In genomic region chr2:46555646-46556205, GRCh38 we compare ENCODE assay signal across 26 cellular contexts. TPM values are rescaled to one million over a fixed set of nuclear protein-coding genes. Genes with fewer than 3 reads are reported as not detected.
A peak's percentile ranks its signal among the peaks of the same experiment; 100 is the strongest.
DNase-seq lines count a peak whose midpoint lies in the region; ATAC-seq and TF ChIP-seq lines count a peak whose summit lies in the region.
"Had no signal": no experiment of that assay in that cellular context is flagged by ENCODE, and none has a peak within 500 bp of the region (broad histone marks: within the 10 kb centered on the region; RNA-seq: fewer than 3 reads in every experiment).

No MANE protein-coding gene starts in this region.

- H3K36me3 Mint-ChIP-seq in mesothelial cell of epicardium = peaks cover 32% of the 10 kb centered on the region
- H3K36me3 Mint-ChIP-seq in activated CD8-positive, alpha-beta memory T cell treated with anti-CD3 and anti-CD28 coated beads, Interleukin-2, amount 10 ng/mL, durations not matched to agents 7 days and 5 days = peaks cover 23% of the 10 kb centered on the region

- no peak for TF ChIP-seq POLR2A in tibial nerve (IDR thresholded peaks at IDR 0.05)

- H3K9me3 ChIP-seq in cardiac muscle cell (ENCODE audit: low read depth) (no peaks in the 10 kb centered on the region), tibial nerve (peaks cover 0 to 11% (median 4%) of the 10 kb centered on the region in 4 donors)
- H3K9me3 ChIP-seq: A549, BE2C, Caco-2, mucosa of descending colon had no signal

- H3K27me3 ChIP-seq in cardiac muscle cell (no peaks in the 10 kb centered on the region), tibial nerve (no peaks in the 10 kb centered on the region)
- H3K27me3 ChIP-seq: BE2C, dorsolateral prefrontal cortex, hepatocyte, upper lobe of left lung had no signal

- peaks cover 24% of the 10 kb centered on the region for H3K9me3 Mint-ChIP-seq in mesothelial cell of epicardium
- H3K9me3 Mint-ChIP-seq in activated CD8-positive, alpha-beta memory T cell treated with anti-CD3 and anti-CD28 coated beads, Interleukin-2, amount 10 ng/mL, durations not matched to agents 7 days and 5 days (ENCODE audit: low read depth) = peaks cover 5% of the 10 kb centered on the region

- H3K27ac ChIP-seq in cardiac muscle cell (peak overlapping the region; percentile 94), coronary artery (peak overlapping the region in 1 of 2 donors; percentile 45), tibial nerve (peak overlapping the region; percentile 41 to 87 (median 70))
- H3K27ac ChIP-seq: A549, epithelial cell of prostate, hepatocyte, upper lobe of left lung, WERI-Rb-1 had no signal

- DNase-seq in cardiac muscle cell (ENCODE audit: low read depth in 1 of 2, low spot score in 1 of 2) = no peak
- DNase-seq in left cardiac atrium = no peak
- peak; percentile 50 for DNase-seq in coronary artery (ENCODE audit: low spot score)
- no peak for DNase-seq in mesothelial cell of epicardium (ENCODE audit: low spot score in 2 of 2, unreplicated experiment in 2 of 2)
- DNase-seq in tibial nerve (ENCODE audit: low spot score in 2 of 2) = no peak
- no peak for DNase-seq in activated CD8-positive, alpha-beta memory T cell treated with anti-CD3 and anti-CD28 coated beads for 24 hours
- DNase-seq in SHP77 treated with DMSO at 0.1 percent for 48 hours (lab: John Stamatoyannopoulos, UW) = no peak
- no peak for DNase-seq in activated CD8-positive, alpha-beta memory T cell treated with anti-CD3 and anti-CD28 coated beads, Interleukin-2, amount 10 ng/mL, durations not matched to agents 7 days and 5 days
- DNase-seq: BE2C; central memory CD4-positive, alpha-beta T cell; dorsolateral prefrontal cortex; IMR-90; mucosa of descending colon; NCI-H2029 treated with DMSO at 0.1 percent for 48 hours; NCI-H345; SHP77; upper lobe of left lung; WERI-Rb-1 had no signal

- peaks cover 34% of the 10 kb centered on the region for H3K4me1 Mint-ChIP-seq in mesothelial cell of epicardium
- H3K4me1 Mint-ChIP-seq in activated CD8-positive, alpha-beta memory T cell treated with anti-CD3 and anti-CD28 coated beads, Interleukin-2, amount 10 ng/mL, durations not matched to agents 7 days and 5 days = peaks cover 21% of the 10 kb centered on the region
- H3K4me1 Mint-ChIP-seq: activated T-helper 17 cell treated with anti-CD3 and anti-CD28 coated beads, Interleukin-2, amount 50 U/mL, for 72 hours had no signal

- 82 to 88% methylated on average over 8 of the region's 8 CpGs for WGBS in tibial nerve, 2 donors

- peaks cover 54% of the 10 kb centered on the region for H3K4me1 ChIP-seq in cardiac muscle cell (ENCODE audit: low read depth)
- H3K4me1 ChIP-seq in tibial nerve = peaks cover 0 to 69% (median 14%) of the 10 kb centered on the region in 4 donors
- H3K4me1 ChIP-seq: A549 had no signal

- H3K36me3 ChIP-seq in cardiac muscle cell (peaks cover 8% of the 10 kb centered on the region), tibial nerve (peaks cover 0 to 43% (median 0%) of the 10 kb centered on the region in 3 donors)
- H3K36me3 ChIP-seq: BE2C had no signal

- TF ChIP-seq EP300 in tibial nerve (IDR thresholded peaks at IDR 0.05) = no peak

- intact Hi-C loops in left cardiac atrium (cut with DNase I) = no loop called here

- H3K4me3 Mint-ChIP-seq in mesothelial cell of epicardium = peak overlapping the region; percentile 30
- no peak overlapping the region for H3K4me3 Mint-ChIP-seq in activated CD8-positive, alpha-beta memory T cell treated with anti-CD3 and anti-CD28 coated beads, Interleukin-2, amount 10 ng/mL, durations not matched to agents 7 days and 5 days
- H3K4me3 Mint-ChIP-seq: activated naive CD4-positive, alpha-beta T cell treated with anti-CD3 and anti-CD28 coated beads, Interleukin-2, amount 50 U/mL, for 24 hours; activated T-helper 17 cell treated with anti-CD3 and anti-CD28 coated beads, Interleukin-2, amount 50 U/mL, for 72 hours; neural crest cell had no signal

- no peak for ATAC-seq in left cardiac atrium
- no peak for ATAC-seq in activated CD8-positive, alpha-beta memory T cell treated with anti-CD3 and anti-CD28 coated beads, Interleukin-2, amount 10 ng/mL, durations not matched to agents 7 days and 5 days
- ATAC-seq: mucosa of descending colon, PC-3 had no signal

- peak overlapping the region; percentile 89 for H3K27ac Mint-ChIP-seq in mesothelial cell of epicardium
- no peak overlapping the region for H3K27ac Mint-ChIP-seq in activated CD8-positive, alpha-beta memory T cell treated with anti-CD3 and anti-CD28 coated beads, Interleukin-2, amount 10 ng/mL, durations not matched to agents 7 days and 5 days
- H3K27ac Mint-ChIP-seq: activated naive CD4-positive, alpha-beta T cell treated with anti-CD3 and anti-CD28 coated beads, Interleukin-2, amount 50 U/mL, for 24 hours; activated T-helper 17 cell treated with anti-CD3 and anti-CD28 coated beads, Interleukin-2, amount 50 U/mL, for 72 hours had no signal

- H3K27me3 Mint-ChIP-seq in mesothelial cell of epicardium (ENCODE audit: low read depth) = no peaks in the 10 kb centered on the region
- no peaks in the 10 kb centered on the region for H3K27me3 Mint-ChIP-seq in activated CD8-positive, alpha-beta memory T cell treated with anti-CD3 and anti-CD28 coated beads, Interleukin-2, amount 10 ng/mL, durations not matched to agents 7 days and 5 days
- H3K27me3 Mint-ChIP-seq: activated naive CD4-positive, alpha-beta T cell treated with anti-CD3 and anti-CD28 coated beads, Interleukin-2, amount 50 U/mL, for 24 hours; activated T-helper 17 cell treated with anti-CD3 and anti-CD28 coated beads, Interleukin-2, amount 50 U/mL, for 72 hours had no signal

- no peak for TF ChIP-seq CTCF in cardiac muscle cell (IDR thresholded peaks at IDR 0.05; ENCODE audit: low read depth, low read length)
- TF ChIP-seq CTCF in coronary artery (IDR thresholded peaks at IDR 0.05) = no peak
- no peak for TF ChIP-seq CTCF in mesothelial cell of epicardium (IDR thresholded peaks at IDR 0.05; ENCODE audit: unreplicated experiment)
- TF ChIP-seq CTCF in tibial nerve (IDR thresholded peaks at IDR 0.05) = no peak

- no peak overlapping the region for H3K4me3 ChIP-seq in cardiac muscle cell
- H3K4me3 ChIP-seq in coronary artery = no peak overlapping the region
- H3K4me3 ChIP-seq in tibial nerve = no peak overlapping the region
- H3K4me3 ChIP-seq: A549, dorsolateral prefrontal cortex, hepatocyte, mucosa of descending colon, upper lobe of left lung had no signal

- CTCF ChIA-PET in activated CD8-positive, alpha-beta memory T cell treated with anti-CD3 and anti-CD28 coated beads, Interleukin-2, amount 10 ng/mL, durations not matched to agents 7 days and 5 days (lab: Charles Lee) = interaction anchor here (1.2 to 4.4 kb wide), 4 partner anchors 9 to 73 kb away, joined by 3 to 19 read pairs (median 4); no protein-coding TSS in a partner anchor

RNA-seq across cellular contexts. Expression of gene ATP6V1E2, which starts 13.3 kb away (rescaled TPM):
- 6.4 and 9.9 TPM in 2 replicates for total RNA-seq in cardiac muscle cell
- polyA plus RNA-seq in cardiac muscle cell = 4.6 and 11.9 TPM in 2 replicates
- total RNA-seq in left cardiac atrium = 1 to 10 TPM; 4.1 to 6.5 TPM
- total RNA-seq in mesothelial cell of epicardium = 7.7 to 8.6 TPM (median 7.7 TPM) in 3 replicates
- total RNA-seq in tibial nerve = 1 to 10 TPM; 1.8 to 9.0 (median 3.9) TPM
- total RNA-seq in activated CD8-positive, alpha-beta memory T cell treated with anti-CD3 and anti-CD28 coated beads, Interleukin-2, amount 10 ng/mL, durations not matched to agents 7 days and 5 days = 1 to 10 TPM; 6.0 to 8.2 TPM

RNA-seq across cellular contexts. Expression of gene RHOQ, which starts 13.4 kb away (rescaled TPM):
- total RNA-seq in cardiac muscle cell (89.7 and 164 TPM in 2 replicates), left cardiac atrium (100 to 1,000 TPM; 156 to 186 TPM), mesothelial cell of epicardium (55.9 to 57.2 TPM (median 56.6 TPM) in 3 replicates), tibial nerve (100 to 1,000 TPM; 116 to 149 (median 127) TPM)
- 105 and 167 TPM in 2 replicates for polyA plus RNA-seq in cardiac muscle cell
- total RNA-seq in activated CD8-positive, alpha-beta memory T cell treated with anti-CD3 and anti-CD28 coated beads, Interleukin-2, amount 10 ng/mL, durations not matched to agents 7 days and 5 days = 10 to 100 TPM; 11.4 to 14.5 TPM
